In genomic region chr13:94595943-94596574, GRCh38 we compare ENCODE assay signal across 8 cellular contexts. TPM values are rescaled to one million over a fixed set of nuclear protein-coding genes. Genes with fewer than 3 reads are reported as not detected.
DNase-seq lines count a peak whose midpoint lies in the region; ATAC-seq and TF ChIP-seq lines count a peak whose summit lies in the region.

Gene TGDS, minus strand, starts transcription at chr13:94596152. Its CDS starts 16 bp downstream, at chr13:94596136.

- peak within 1 kb of the TSS; percentile 62 to 72 for H3K4me3 ChIP-seq in prostate gland

- under 1% methylated on average over 41 of the region's 41 CpGs for WGBS in prostate gland

- DNase-seq in NCI-H187 treated with DMSO at 0.1 percent for 48 hours (lab: John Stamatoyannopoulos, UW) (peak; percentile 75), T-helper 2 cell (peak; percentile 59 to 98 (median 82)), amygdala (lab: John Stamatoyannopoulos, UW) (peak in 55 of 56 donors; percentile 50 to 90 (median 78)), left ventricle myocardium superior (peak; percentile 95), prostate gland (ENCODE audit: low spot score) (peak; percentile 88), ureter (ENCODE audit: low spot score) (peak; percentile 93)

- no peaks in the 10 kb centered on the region for H3K4me1 ChIP-seq in prostate gland (replicated peaks)

- intact Hi-C loops in left ventricle myocardium superior (cut with micrococcal nuclease) (no loop called here), prostate gland (cut with DNase I) (no loop called here)

- peak within 1 kb of the TSS; percentile 77 to 80 for H3K27ac ChIP-seq in prostate gland

- H3K27me3 ChIP-seq in prostate gland (replicated peaks; ENCODE audit: insufficient read depth), result no peaks in the 10 kb centered on the region

- ATAC-seq in GM18502 (IDR thresholded peaks at IDR 0.05; ENCODE audit: poor library complexity, unreplicated experiment) (peak; percentile 97), HG02943 (IDR thresholded peaks at IDR 0.05; ENCODE audit: low read depth, unreplicated experiment) (peak; percentile 96), left ventricle myocardium superior (peak; percentile 100)

- no peaks in the 10 kb centered on the region for H3K9me3 ChIP-seq in prostate gland

- no peaks in the 10 kb centered on the region for H3K36me3 ChIP-seq in prostate gland

- peak; percentile 91 for TF ChIP-seq POLR2A in prostate gland (IDR thresholded peaks at IDR 0.05)

- peak in 3 of 4 experiments; percentile 18 to 42 (median 36) for TF ChIP-seq CTCF in prostate gland (IDR thresholded peaks at IDR 0.05)

RNA-seq across cellular contexts. Expression of gene TGDS, which starts in this region (rescaled TPM):
- total RNA-seq in left ventricle myocardium superior (4.6 TPM), prostate gland (10 to 100 TPM in 1 of 2 donors, 1 to 10 TPM in 1; 9.0 to 11.3 TPM), ureter (11.5 TPM)

Comparison
In these comparisons a context has a peak if more than half of its experiments do, and no peak if none do; other contexts are left out.
1. Peak in every context shown above with its lines: DNase-seq, ATAC-seq, H3K4me3 ChIP-seq and H3K27ac ChIP-seq.